16 cellular contexts compared by ENCODE assay signal in the genomic region with DNA sequence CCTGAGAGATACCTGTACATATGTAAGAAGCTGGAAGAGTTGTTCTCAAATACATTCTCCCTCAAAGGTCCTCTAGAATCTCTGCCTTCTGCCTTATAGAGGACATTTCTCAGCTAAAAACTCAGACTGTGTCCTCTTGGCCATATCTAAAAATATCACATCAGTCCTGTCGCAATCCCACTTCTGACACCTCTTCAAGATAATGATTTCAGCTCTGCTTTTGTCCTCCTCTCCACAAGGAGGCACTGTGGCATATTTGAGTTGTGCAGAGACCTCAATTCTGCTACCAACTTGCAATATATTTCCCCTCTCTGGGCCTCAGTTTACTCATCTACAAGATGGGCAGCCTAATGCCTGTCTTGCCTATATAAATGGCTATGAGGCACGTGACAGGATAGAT. TPM values are rescaled to one million over a fixed set of nuclear protein-coding genes. Genes with fewer than 3 reads are reported as not detected.
A peak's percentile ranks its signal among the peaks of the same experiment; 100 is the strongest.
DNase-seq lines count a peak whose midpoint lies in the region; ATAC-seq and TF ChIP-seq lines count a peak whose summit lies in the region.
"Had no signal": no experiment of that assay in that cellular context is flagged by ENCODE, and none has a peak within 500 bp of the region (broad histone marks: within the 10 kb centered on the region; RNA-seq: fewer than 3 reads in every experiment).

No MANE protein-coding gene starts in this region.

- CTCF ChIA-PET in CD8-positive, alpha-beta memory T cell (lab: Charles Lee) = interaction anchor here (2.1 to 4.7 kb wide), 3 partner anchors 13 to 48 kb away, joined by 6 to 34 read pairs (median 8); no protein-coding TSS in a partner anchor

- no peak for TF ChIP-seq POLR2A in NB4 (IDR thresholded peaks at IDR 0.05; ENCODE audit: extremely low read depth, insufficient read length)

- ATAC-seq in central memory CD8-positive, alpha-beta T cell (replicated peaks; ENCODE audit: extremely low read depth, poor library complexity, severe bottlenecking) = no peak
- no peak for ATAC-seq in GM21717 (IDR thresholded peaks at IDR 0.05; ENCODE audit: unreplicated experiment)
- no peak for ATAC-seq in GM19328 (IDR thresholded peaks at IDR 0.05; ENCODE audit: unreplicated experiment)
- ATAC-seq: esophagus mucosa had no signal

- H3K36me3 Mint-ChIP-seq in CD8-positive, alpha-beta memory T cell = peaks cover 0 to 32% (median 2%) of the 10 kb centered on the region in 3 donors
- H3K36me3 Mint-ChIP-seq in central memory CD8-positive, alpha-beta T cell (ENCODE audit: insufficient read depth) = peaks cover 4% of the 10 kb centered on the region
- H3K36me3 Mint-ChIP-seq in neural crest cell (ENCODE audit: low read depth) = peaks cover 3% of the 10 kb centered on the region

- POLR2A ChIA-PET in CD8-positive, alpha-beta memory T cell (lab: Charles Lee) = interaction anchor here (1.2 to 1.9 kb wide), 2 partner anchors 9 to 20 kb away, joined by 4 to 9 read pairs; no protein-coding TSS in a partner anchor

- H3K27ac ChIP-seq in CD8-positive, alpha-beta memory T cell (ENCODE audit: low read depth, low read length) = no peak overlapping the region

- H3K4me1 Mint-ChIP-seq in CD8-positive, alpha-beta memory T cell = peaks cover 14 to 30% (median 18%) of the 10 kb centered on the region in 3 donors
- H3K4me1 Mint-ChIP-seq in central memory CD8-positive, alpha-beta T cell = peaks cover 19% of the 10 kb centered on the region
- peaks cover 7% of the 10 kb centered on the region for H3K4me1 Mint-ChIP-seq in neural crest cell

- TF ChIP-seq CTCF in NB4 (IDR thresholded peaks at IDR 0.05; ENCODE audit: low read depth, low read length) (peak; percentile 50), neural crest cell (conservative IDR thresholded peaks at IDR 0.05) (peak; percentile 35)

- H3K27ac Mint-ChIP-seq in CD8-positive, alpha-beta memory T cell = peak overlapping the region in 3 of 8 donors; percentile 14 to 58 (median 20)
- H3K27ac Mint-ChIP-seq in central memory CD8-positive, alpha-beta T cell (ENCODE audit: low read depth) = no peak overlapping the region
- no peak overlapping the region for H3K27ac Mint-ChIP-seq in neural crest cell (ENCODE audit: unreplicated experiment)
- H3K27ac Mint-ChIP-seq: activated B cell treated with CpG ODN at 0.5 μM for 24 hours had no signal

- peaks cover 0 to 3% of the 10 kb centered on the region in 2 donors for H3K27me3 Mint-ChIP-seq in CD8-positive, alpha-beta memory T cell
- H3K27me3 Mint-ChIP-seq in central memory CD8-positive, alpha-beta T cell = no peaks in the 10 kb centered on the region
- peaks cover 44% of the 10 kb centered on the region for H3K27me3 Mint-ChIP-seq in neural crest cell (ENCODE audit: low read depth)

- H3K9me3 ChIP-seq in CD8-positive, alpha-beta memory T cell (ENCODE audit: low read length) = no peaks in the 10 kb centered on the region

- H3K27me3 ChIP-seq in CD8-positive, alpha-beta memory T cell (ENCODE audit: insufficient read depth, low read length, poor library complexity, severe bottlenecking) = no peaks in the 10 kb centered on the region

- no peak for DNase-seq in CD8-positive, alpha-beta memory T cell
- DNase-seq in NB4 (ENCODE audit: low read depth) = peak; percentile 69
- DNase-seq in central memory CD8-positive, alpha-beta T cell (ENCODE audit: low spot score in 2 of 2) = no peak
- no peak for DNase-seq in neural crest cell (ENCODE audit: low read depth, low spot score)
- DNase-seq in NCI-H748 treated with DMSO at 0.1 percent for 48 hours (lab: John Stamatoyannopoulos, UW) = no peak
- no peak for DNase-seq in activated CD4-positive, alpha-beta T cell treated with anti-CD3 and anti-CD28 coated beads for 48 hours
- DNase-seq: activated B cell treated with CpG ODN at 0.5 μM for 24 hours; activated T-cell treated with anti-CD3 and anti-CD28 coated beads, Interleukin-2, amount 50 U/mL, for 1 hour; NCI-H1105 treated with DMSO at 0.1 percent for 48 hours; NCI-H524; stimulated activated CD4-positive, alpha-beta T cell treated with anti-CD3 and anti-CD28 coated beads, Interleukin-4, amount 100 ng/mL, for 4 hours; stomach had no signal

- H3K4me1 ChIP-seq in CD8-positive, alpha-beta memory T cell (ENCODE audit: insufficient read depth, low read length) = peaks cover 16% of the 10 kb centered on the region

- no peak overlapping the region for H3K4me3 ChIP-seq in CD8-positive, alpha-beta memory T cell (ENCODE audit: low read length)
- no peak overlapping the region for H3K4me3 ChIP-seq in NB4 (ENCODE audit: low read depth, low read length)
- H3K4me3 ChIP-seq: stomach had no signal

- peaks cover 0 to 2% (median 0%) of the 10 kb centered on the region in 5 donors for H3K9me3 Mint-ChIP-seq in CD8-positive, alpha-beta memory T cell
- H3K9me3 Mint-ChIP-seq in central memory CD8-positive, alpha-beta T cell = no peaks in the 10 kb centered on the region
- peaks cover 10% of the 10 kb centered on the region for H3K9me3 Mint-ChIP-seq in neural crest cell

- peak overlapping the region in 4 of 7 donors; percentile 42 to 82 (median 54) for H3K4me3 Mint-ChIP-seq in CD8-positive, alpha-beta memory T cell
- H3K4me3 Mint-ChIP-seq in central memory CD8-positive, alpha-beta T cell = peak overlapping the region; percentile 8
- peak overlapping the region; percentile 29 for H3K4me3 Mint-ChIP-seq in neural crest cell
- H3K4me3 Mint-ChIP-seq: activated B cell treated with CpG ODN at 0.5 μM for 24 hours had no signal

- H3K36me3 ChIP-seq in CD8-positive, alpha-beta memory T cell (ENCODE audit: insufficient read depth, low read length) = no peaks in the 10 kb centered on the region

RNA-seq across cellular contexts. Expression of gene ADAMTS10, which starts 16.6 kb away (rescaled TPM):
- 10 to 100 TPM; 13.2 to 16.2 TPM for total RNA-seq in CD8-positive, alpha-beta memory T cell
- 1.3 TPM for polyA plus RNA-seq in CD8-positive, alpha-beta memory T cell
- total RNA-seq in neural crest cell = 30.9 and 31.4 TPM in 2 replicates

RNA-seq across cellular contexts. Expression of gene MYO1F, which starts 16.7 kb away (rescaled TPM):
- 10 to 100 TPM; 68.0 to 81.3 TPM for total RNA-seq in CD8-positive, alpha-beta memory T cell
- polyA plus RNA-seq in CD8-positive, alpha-beta memory T cell = 161 TPM
- total RNA-seq in neural crest cell = 0.33 and 0.77 TPM in 2 replicates

RNA-seq across cellular contexts. Expression of gene NFILZ, which starts 36.5 kb away (rescaled TPM):
- not detected for total RNA-seq in CD8-positive, alpha-beta memory T cell
- polyA plus RNA-seq in CD8-positive, alpha-beta memory T cell = not detected
- total RNA-seq in neural crest cell = not detected in 2 replicates
- total RNA-seq: activated B cell treated with CpG ODN at 0.5 μM for 24 hours, esophagus mucosa, renal cortical epithelial cell, stomach had no signal
- polyA plus RNA-seq: stomach had no signal

Comparison
In these comparisons a context has a peak if more than half of its experiments do, and no peak if none do; other contexts are left out.
1. RNA of gene MYO1F, which starts 16.7 kb away (total RNA-seq): 68.0 to 81.3 TPM in CD8-positive, alpha-beta memory T cell; 0.33 to 0.77 TPM in neural crest cell; every median in the first group is over 10 times any median in the second.
2. Peak in every context shown above with its lines, with median percentiles within 50 percentile points of each other: H3K4me3 Mint-ChIP-seq.